Comparison of ENCODE assay signal across 8 cellular contexts in genomic region chr11:44564653-44565007, GRCh38. TPM values are rescaled to one million over a fixed set of nuclear protein-coding genes. Genes with fewer than 3 reads are reported as not detected.
DNase-seq lines count a peak whose midpoint lies in the region; ATAC-seq, FAIRE-seq and TF ChIP-seq lines count a peak whose summit lies in the region.

No MANE protein-coding gene starts in this region.

- CTCF ChIA-PET in Calu3 (lab: Charles Lee), result interaction anchor here (1.1 to 2.4 kb wide), 4 partner anchors 8 to 52 kb away, joined by 8 to 14 read pairs (median 9); no protein-coding TSS in a partner anchor
- CTCF ChIA-PET in SK-N-SH (lab: Yijun Ruan, JAX), result interaction anchor here (0.7 to 13.7 kb wide), 7 partner anchors 8 to 363 kb away, joined by 3 to 610 read pairs (median 3); no protein-coding TSS in a partner anchor
- CTCF ChIA-PET in naive thymus-derived CD4-positive, alpha-beta T cell (lab: Charles Lee), result interaction anchor here (0.7 to 15.2 kb wide), 5 partner anchors 24 to 304 kb away, joined by 3 to 379 read pairs (median 4); no protein-coding TSS in a partner anchor

- peak overlapping the region; percentile 83 for H3K4me3 Mint-ChIP-seq in Calu3 (ENCODE audit: low read depth, unreplicated experiment)
- H3K4me3 Mint-ChIP-seq in naive thymus-derived CD4-positive, alpha-beta T cell, result peak overlapping the region; percentile 82 to 92 (median 88)

- no TSS peak for BruUV-seq in Calu3 (replicated peaks; lab: Mats Ljungman, UMichigan)

- H3K9me3 Mint-ChIP-seq in Calu3 (ENCODE audit: low read depth, unreplicated experiment), result no peaks in the 10 kb centered on the region
- H3K9me3 Mint-ChIP-seq in naive thymus-derived CD4-positive, alpha-beta T cell, result peaks cover 0 to 3% (median 0%) of the 10 kb centered on the region in 11 donors

- intact Hi-C loops in Calu3 (cut with micrococcal nuclease; ENCODE audit: unreplicated experiment), result no loop called here
- intact Hi-C loops in naive thymus-derived CD4-positive, alpha-beta T cell (cut with micrococcal nuclease), result loop anchor here (1.0 to 5.0 kb wide), 20 partner anchors 7 to 1252 kb away; partner anchors contain the start of genes ACCS (in 2 of the 2), PRDM11 (in 2 of the 2), TSPAN18 (in 2 of the 2) and API5 (in 1 of the 2)

- H4K20me1 ChIP-seq in SK-N-SH (ENCODE audit: insufficient read depth), result no peaks in the 10 kb centered on the region

- H3K27me3 ChIP-seq in HUES6 (ENCODE audit: control insufficient read depth, insufficient read depth, low read length) (peaks cover 17% of the 10 kb centered on the region), SK-N-SH (ENCODE audit: insufficient read depth) (no peaks in the 10 kb centered on the region), esophagus (ENCODE audit: control insufficient read depth in 1 of 2, insufficient read depth in 2 of 2, low read length in 2 of 2) (no peaks in the 10 kb centered on the region)
- no peaks in the 10 kb centered on the region for H3K27me3 ChIP-seq in naive thymus-derived CD4-positive, alpha-beta T cell (ENCODE audit: control insufficient read depth in 2 of 2, insufficient read depth in 2 of 2, low read length in 2 of 2)

- TF ChIP-seq CTCF in Calu3 (IDR thresholded peaks at IDR 0.05; ENCODE audit: unreplicated experiment) (no peak), SK-N-SH (IDR thresholded peaks at IDR 0.05) (no peak), D721Med (IDR thresholded peaks at IDR 0.05; ENCODE audit: insufficient read depth, missing control alignments) (no peak)

- H3K4me3 ChIP-seq in HUES6 (ENCODE audit: low read depth, low read length) (peak overlapping the region; percentile 57), SK-N-SH (ENCODE audit: low read depth in 2 of 2, low read length in 1 of 2) (peak overlapping the region; percentile 52 to 64), esophagus (ENCODE audit: low read depth in 1 of 2, low read length in 2 of 2) (peak overlapping the region; percentile 34 to 61)
- H3K4me3 ChIP-seq in naive thymus-derived CD4-positive, alpha-beta T cell (ENCODE audit: low read length), result peak overlapping the region; percentile 80

- POLR2A ChIA-PET in SK-N-SH (lab: Yijun Ruan, JAX), result no interaction called here
- POLR2A ChIA-PET in naive thymus-derived CD4-positive, alpha-beta T cell (lab: Charles Lee), result interaction anchor here (0.8 to 4.7 kb wide), 5 partner anchors 10 to 50 kb away, joined by 3 to 42 read pairs (median 5); no protein-coding TSS in a partner anchor

- WGBS in SK-N-SH (ENCODE audit: low lambda C conversion rate), result 19% methylated on average over 8 of the region's 8 CpGs
- WGBS in esophagus, 2 donors, result 9 to 15% methylated on average over 8 of the region's 8 CpGs

- peak; percentile 51 for DNase-seq in Calu3
- no peak for DNase-seq in SK-N-SH
- peak in 2 of 9 donors; percentile 5 to 12 for DNase-seq in naive thymus-derived CD4-positive, alpha-beta T cell
- no peak for DNase-seq in D721Med (ENCODE audit: insufficient read length, low spot score)
- DNase-seq in activated CD4-positive, alpha-beta T cell treated with anti-CD3 and anti-CD28 coated beads, Interleukin-2, amount 50 U/mL, for 4 hours, result no peak

- no peaks in the 10 kb centered on the region for H3K36me3 ChIP-seq in HUES6 (ENCODE audit: control insufficient read depth, insufficient read depth, low read length)
- no peaks in the 10 kb centered on the region for H3K36me3 ChIP-seq in SK-N-SH (replicated peaks in 1 of 2; ENCODE audit: control insufficient read depth in 1 of 2, insufficient read depth in 2 of 2, low read length in 1 of 2)
- no peaks in the 10 kb centered on the region for H3K36me3 ChIP-seq in esophagus (ENCODE audit: control insufficient read depth in 2 of 2, insufficient read depth in 2 of 2, low read length in 1 of 2)
- H3K36me3 ChIP-seq in naive thymus-derived CD4-positive, alpha-beta T cell (ENCODE audit: control insufficient read depth in 2 of 3, insufficient read depth in 3 of 3, low read length in 3 of 3), result no peaks in the 10 kb centered on the region

- TF ChIP-seq RAD21 in SK-N-SH (IDR thresholded peaks at IDR 0.05; ENCODE audit: low read length), result no peak

- no peaks in the 10 kb centered on the region for H3K27me3 Mint-ChIP-seq in Calu3 (ENCODE audit: unreplicated experiment)
- no peaks in the 10 kb centered on the region for H3K27me3 Mint-ChIP-seq in naive thymus-derived CD4-positive, alpha-beta T cell

- TF ChIP-seq EP300 in SK-N-SH (IDR thresholded peaks at IDR 0.05; ENCODE audit: borderline replicate concordance in 1 of 2, low read depth in 1 of 2, low read length in 1 of 2), result no peak

- peak overlapping the region; percentile 84 for H2AFZ ChIP-seq in SK-N-SH (ENCODE audit: low read depth)

- peak; percentile 9 for ATAC-seq in naive thymus-derived CD4-positive, alpha-beta T cell
- no peak for ATAC-seq in HG02588 (IDR thresholded peaks at IDR 0.05; ENCODE audit: unreplicated experiment)

- H3K9me3 ChIP-seq in HUES6 (ENCODE audit: control insufficient read depth, insufficient read depth, low read depth, low read length) (no peaks in the 10 kb centered on the region), SK-N-SH (no peaks in the 10 kb centered on the region), esophagus (ENCODE audit: control insufficient read depth in 2 of 2, insufficient read depth in 1 of 2, low read depth in 1 of 2, low read length in 1 of 2) (no peaks in the 10 kb centered on the region)
- H3K9me3 ChIP-seq in naive thymus-derived CD4-positive, alpha-beta T cell (ENCODE audit: control insufficient read depth in 2 of 3, low read length in 3 of 3), result no peaks in the 10 kb centered on the region

- peaks cover 15% of the 10 kb centered on the region for H3F3A ChIP-seq in SK-N-SH (replicated peaks; ENCODE audit: insufficient read depth)

- H3K4me1 ChIP-seq in HUES6 (ENCODE audit: control insufficient read depth, insufficient read depth, low read length) (peaks cover 50% of the 10 kb centered on the region), SK-N-SH (ENCODE audit: control insufficient read depth in 1 of 2, insufficient read depth in 2 of 2, low read depth in 1 of 2, low read length in 1 of 2) (peaks cover 26 to 34% of the 10 kb centered on the region in 2 experiments), esophagus (ENCODE audit: control insufficient read depth in 2 of 2, insufficient read depth in 2 of 2, low read length in 1 of 2) (peaks cover 8 to 41% of the 10 kb centered on the region in 2 donors)
- H3K4me1 ChIP-seq in naive thymus-derived CD4-positive, alpha-beta T cell (ENCODE audit: control insufficient read depth in 2 of 2, insufficient read depth in 2 of 2, low read length in 2 of 2), result peaks cover 40 to 41% of the 10 kb centered on the region in 2 donors

- H3K36me3 Mint-ChIP-seq in Calu3 (ENCODE audit: insufficient read depth, unreplicated experiment), result peaks cover 24% of the 10 kb centered on the region
- peaks cover 0 to 21% (median 0%) of the 10 kb centered on the region in 5 donors for H3K36me3 Mint-ChIP-seq in naive thymus-derived CD4-positive, alpha-beta T cell

- H3K27ac ChIP-seq in HUES6 (ENCODE audit: low read depth, low read length), result peak overlapping the region; percentile 39; the same call in 1 of the 2 replicates
- H3K27ac ChIP-seq in SK-N-SH (ENCODE audit: low read depth in 2 of 2, low read length in 1 of 2), result peak overlapping the region; percentile 89
- H3K27ac ChIP-seq in esophagus (ENCODE audit: low read depth in 2 of 2, low read length in 1 of 2), result peak overlapping the region; percentile 97 to 98
- H3K27ac ChIP-seq in naive thymus-derived CD4-positive, alpha-beta T cell (ENCODE audit: low read depth, low read length), result peak overlapping the region; percentile 72

- peaks cover 32% of the 10 kb centered on the region for H3K4me1 Mint-ChIP-seq in Calu3 (ENCODE audit: low read depth, unreplicated experiment)
- peaks cover 24 to 68% (median 53%) of the 10 kb centered on the region in 7 donors for H3K4me1 Mint-ChIP-seq in naive thymus-derived CD4-positive, alpha-beta T cell

- H3K79me2 ChIP-seq in SK-N-SH (ENCODE audit: insufficient read depth), result 0 out of 2 replicates have a peak, but pooled peaks cover 4% of the 10 kb centered on the region

- H3K4me2 ChIP-seq in SK-N-SH, result peak overlapping the region; percentile 82

- H3K27ac Mint-ChIP-seq in Calu3 (ENCODE audit: unreplicated experiment), result peak overlapping the region; percentile 69
- peak overlapping the region; percentile 40 to 90 (median 77) for H3K27ac Mint-ChIP-seq in naive thymus-derived CD4-positive, alpha-beta T cell

- no peaks in the 10 kb centered on the region for H3K9me2 ChIP-seq in SK-N-SH

- FAIRE-seq in D721Med (lab: Jason Lieb, UNC), result no peak

- peak overlapping the region; percentile 38 for H3K9ac ChIP-seq in HUES6 (ENCODE audit: low read length)
- H3K9ac ChIP-seq in SK-N-SH, result peak overlapping the region; percentile 83

TF ChIP-seq in SK-N-SH, 30 proteins besides CTCF, POLR2A, EP300 and RAD21:
- TF ChIP-seq NFIC (IDR thresholded peaks at IDR 0.05; ENCODE audit: borderline replicate concordance) (0 out of 2 replicates have a peak, but pooled peaks have one; percentile 17), USF1 (IDR thresholded peaks at IDR 0.05; ENCODE audit: borderline replicate concordance, low read depth) (no peak), TCF12 (IDR thresholded peaks at IDR 0.05) (peak; percentile 37; the same call in 1 of the 2 replicates)

RNA-seq across cellular contexts. Expression of gene CD82, which starts 0.8 kb away (rescaled TPM):
- 26.4 and 32.6 TPM in 2 replicates for total RNA-seq in Calu3 (2022)
- polyA plus RNA-seq in SK-N-SH (2012; rRNA removed), result 35.6 and 39.2 TPM in 2 replicates
- 17.9 and 24.9 TPM in 2 replicates for polyA plus RNA-seq in SK-N-SH (2012; cell fraction: cytosol; rRNA removed)
- 12.5 and 16.5 TPM in 2 replicates for polyA plus RNA-seq in SK-N-SH (2012; cell fraction: nucleus; rRNA removed)
- polyA plus RNA-seq in esophagus, result 100 to 1,000 TPM; 123 to 266 TPM
- total RNA-seq in naive thymus-derived CD4-positive, alpha-beta T cell, result 100 to 1,000 TPM in 1 of 5 experiments, 10 to 100 TPM in 4; 37.0 to 319 (median 57.2) TPM
- polyA plus RNA-seq in naive thymus-derived CD4-positive, alpha-beta T cell, result 10 to 100 TPM; 36.4 to 63.1 TPM

Comparison
In these comparisons a context has a peak if more than half of its experiments do, and no peak if none do; other contexts are left out.
1. H3K27ac ChIP-seq: peak in every context shown above with its lines; median percentile 98 in esophagus; 89 in SK-N-SH; 72 in naive thymus-derived CD4-positive, alpha-beta T cell; 39 in HUES6.